Comparison of ENCODE assay signal across 9 cellular contexts in genomic region chr7:64308019-64308275, GRCh38. TPM values are rescaled to one million over a fixed set of nuclear protein-coding genes. Genes with fewer than 3 reads are reported as not detected.
DNase-seq lines count a peak whose midpoint lies in the region; ATAC-seq, FAIRE-seq and TF ChIP-seq lines count a peak whose summit lies in the region.
"Had no signal": no experiment of that assay in that cellular context is flagged by ENCODE, and none has a peak within 500 bp of the region (broad histone marks: within the 10 kb centered on the region; RNA-seq: fewer than 3 reads in every experiment).

No MANE protein-coding gene starts in this region.

- peak in 1 of 5 donors; percentile 3 for DNase-seq in CD8-positive, alpha-beta memory T cell
- DNase-seq in colonic mucosa (no peak), pancreas (no peak), progenitor cell of endocrine pancreas (ENCODE audit: low spot score, unreplicated experiment) (no peak), superior temporal gyrus (ENCODE audit: extremely low spot score) (no peak)
- DNase-seq in effector CD4-positive, alpha-beta T cell: no peak

- intact Hi-C loops in colonic mucosa (cut with DNase I) (no loop called here), pancreas (cut with DNase I) (no loop called here)

- H3K27me3 ChIP-seq in CD8-positive, alpha-beta memory T cell (ENCODE audit: insufficient read depth, low read length, poor library complexity, severe bottlenecking): no peaks in the 10 kb centered on the region
- H3K27me3 ChIP-seq in Loucy (ENCODE audit: insufficient read depth, low read length, poor library complexity, severe bottlenecking) (no peaks in the 10 kb centered on the region), colonic mucosa (no peaks in the 10 kb centered on the region), pancreas (no peaks in the 10 kb centered on the region)

- no peaks in the 10 kb centered on the region for H3K27me3 Mint-ChIP-seq in CD8-positive, alpha-beta memory T cell
- H3K27me3 Mint-ChIP-seq in progenitor cell of endocrine pancreas: no peaks in the 10 kb centered on the region

- peak overlapping the region; percentile 80 for H3K9ac ChIP-seq in Loucy (ENCODE audit: low read depth, low read length, poor library complexity, severe bottlenecking)
- peak overlapping the region in 1 of 2 donors; percentile 35 for H3K9ac ChIP-seq in colonic mucosa (ENCODE audit: low read depth in 2 of 2, low read length in 2 of 2)

- 33 to 38% methylated on average over 7 of the region's 7 CpGs for WGBS in pancreas, 2 donors

- peak overlapping the region; percentile 88 to 99 (median 97) for H3K4me3 Mint-ChIP-seq in CD8-positive, alpha-beta memory T cell
- no peak overlapping the region for H3K4me3 Mint-ChIP-seq in progenitor cell of endocrine pancreas (ENCODE audit: low read depth)

- POLR2A ChIA-PET in CD8-positive, alpha-beta memory T cell (lab: Charles Lee): interaction anchor here (1.5 to 1.6 kb wide), 2 partner anchors 255 to 358 kb away, joined by 8 to 15 read pairs; partner anchors contain the start of genes ZNF107 and ZNF680

- H2AFZ ChIP-seq in Loucy (ENCODE audit: low read length): peak overlapping the region; percentile 89

- CTCF ChIA-PET in CD8-positive, alpha-beta memory T cell (lab: Charles Lee): interaction anchor here (1.0 to 1.3 kb wide), 2 partner anchors 323 to 358 kb away, joined by 3 to 7 read pairs; partner anchors contain the start of gene ZNF107

- peak overlapping the region; percentile 81 for H3K4me3 ChIP-seq in CD8-positive, alpha-beta memory T cell (ENCODE audit: low read length)
- peak overlapping the region; percentile 83 for H3K4me3 ChIP-seq in Loucy (ENCODE audit: low read length, poor library complexity, severe bottlenecking)
- peak overlapping the region; percentile 54 for H3K4me3 ChIP-seq in colonic mucosa
- peak overlapping the region; percentile 25 to 62 (median 46) for H3K4me3 ChIP-seq in pancreas

- H3K4me1 ChIP-seq in CD8-positive, alpha-beta memory T cell (ENCODE audit: insufficient read depth, low read length): peaks cover 17% of the 10 kb centered on the region
- peaks cover 4% of the 10 kb centered on the region for H3K4me1 ChIP-seq in Loucy (ENCODE audit: insufficient read depth, low read length, poor library complexity, severe bottlenecking)
- H3K4me1 ChIP-seq in colonic mucosa: no peaks in the 10 kb centered on the region
- no peaks in the 10 kb centered on the region for H3K4me1 ChIP-seq in pancreas

- peak overlapping the region; percentile 59 to 100 (median 98) for H3K27ac Mint-ChIP-seq in CD8-positive, alpha-beta memory T cell
- no peak overlapping the region for H3K27ac Mint-ChIP-seq in progenitor cell of endocrine pancreas

- H3K36me3 ChIP-seq in CD8-positive, alpha-beta memory T cell (ENCODE audit: insufficient read depth, low read length): no peaks in the 10 kb centered on the region
- no peaks in the 10 kb centered on the region for H3K36me3 ChIP-seq in Loucy (ENCODE audit: insufficient read depth, low read length)
- H3K36me3 ChIP-seq in colonic mucosa: no peaks in the 10 kb centered on the region
- no peaks in the 10 kb centered on the region for H3K36me3 ChIP-seq in pancreas
- H3K36me3 ChIP-seq: neutrophil had no signal

- H3K79me2 ChIP-seq in Loucy (ENCODE audit: insufficient read depth, low read length): no peaks in the 10 kb centered on the region

- peaks cover 0 to 7% (median 0%) of the 10 kb centered on the region in 3 donors for H3K36me3 Mint-ChIP-seq in CD8-positive, alpha-beta memory T cell
- H3K36me3 Mint-ChIP-seq in progenitor cell of endocrine pancreas (ENCODE audit: insufficient read depth): peaks cover 3% of the 10 kb centered on the region

- no peaks in the 10 kb centered on the region for H3K9me2 ChIP-seq in Loucy (replicated peaks; ENCODE audit: low read depth, low read length)

- H3K9me3 Mint-ChIP-seq in CD8-positive, alpha-beta memory T cell: no peaks in the 10 kb centered on the region
- peaks cover 34% of the 10 kb centered on the region for H3K9me3 Mint-ChIP-seq in progenitor cell of endocrine pancreas (ENCODE audit: low read depth)

- peak overlapping the region; percentile 71 for H3K4me2 ChIP-seq in Loucy (ENCODE audit: low read depth, low read length, poor library complexity, severe bottlenecking)

- peaks cover 21 to 30% (median 27%) of the 10 kb centered on the region in 3 donors for H3K4me1 Mint-ChIP-seq in CD8-positive, alpha-beta memory T cell
- H3K4me1 Mint-ChIP-seq in progenitor cell of endocrine pancreas (ENCODE audit: low read depth): no peaks in the 10 kb centered on the region

- H3F3A ChIP-seq in Loucy (ENCODE audit: low read depth): no peaks in the 10 kb centered on the region

- H3K9me3 ChIP-seq in CD8-positive, alpha-beta memory T cell (ENCODE audit: low read length): no peaks in the 10 kb centered on the region
- H3K9me3 ChIP-seq in Loucy (ENCODE audit: insufficient read depth, low read depth, low read length): no peaks in the 10 kb centered on the region
- no peaks in the 10 kb centered on the region for H3K9me3 ChIP-seq in colonic mucosa
- no peaks in the 10 kb centered on the region for H3K9me3 ChIP-seq in pancreas
- H3K9me3 ChIP-seq: neutrophil had no signal

- peak in 1 of 4 donors; percentile 7 for ATAC-seq in pancreas
- ATAC-seq in HG02642 (IDR thresholded peaks at IDR 0.05; ENCODE audit: poor library complexity, unreplicated experiment): no peak

- FAIRE-seq in pancreas (lab: Jason Lieb, UNC): no peak

- TF ChIP-seq CTCF in Loucy (conservative IDR thresholded peaks at IDR 0.05; ENCODE audit: low read length) (no peak), colonic mucosa (IDR thresholded peaks at IDR 0.05) (no peak), pancreas (IDR thresholded peaks at IDR 0.05) (no peak), progenitor cell of endocrine pancreas (IDR thresholded peaks at IDR 0.05; ENCODE audit: unreplicated experiment) (no peak)

- H4K20me1 ChIP-seq in Loucy (ENCODE audit: insufficient read depth, low read length, poor library complexity, severe bottlenecking): no peaks in the 10 kb centered on the region

- peak overlapping the region; percentile 74 for H3K27ac ChIP-seq in CD8-positive, alpha-beta memory T cell (ENCODE audit: low read depth, low read length)
- H3K27ac ChIP-seq in colonic mucosa (peak overlapping the region; percentile 73), pancreas (peak overlapping the region in 3 of 4 donors; percentile 24 to 81 (median 76))

RNA-seq across cellular contexts. Expression of gene ZNF736, which starts 5.8 kb away (rescaled TPM):
- total RNA-seq in CD8-positive, alpha-beta memory T cell: 10 to 100 TPM; 22.8 to 24.1 TPM
- 1.7 TPM for polyA plus RNA-seq in CD8-positive, alpha-beta memory T cell
- total RNA-seq in colonic mucosa (10 to 100 TPM in 1 of 2 donors, 1 to 10 TPM in 1; 7.9 to 15.2 TPM), pancreas (10 to 100 TPM in 1 of 6 donors, 1 to 10 TPM in 5; 3.3 to 16.0 (median 7.2) TPM), progenitor cell of endocrine pancreas (not detected in 2 replicates)
- 1 to 10 TPM; 3.3 to 5.5 TPM for polyA plus RNA-seq in pancreas
